ENCODE assay signal across 1 cellular context in genomic region chr10:6163364-6164270, GRCh38.
TF ChIP-seq lines count a peak whose summit lies in the region.

No MANE protein-coding gene starts in this region.

TF ChIP-seq in K562, 482 proteins besides CTCF, POLR2A, EP300 and RAD21 (continued from another document and continues in another):
- TF ChIP-seq THAP12 (CRISPR knock-in tag; IDR thresholded peaks at IDR 0.05) (no peak), HMGN3 (IDR thresholded peaks at IDR 0.05; ENCODE audit: borderline replicate concordance, extremely low read depth, insufficient read length, low read depth, low read length) (peak; percentile 97), ZNF589 (CRISPR knock-in tag; IDR thresholded peaks at IDR 0.05; ENCODE audit: low read depth) (peak; percentile 78; the same call in 1 of the 2 replicates), MIER1 (IDR thresholded peaks at IDR 0.05; ENCODE audit: low read depth) (no peak), ZNF311 (CRISPR knock-in tag; IDR thresholded peaks at IDR 0.05) (no peak), PKNOX1 (IDR thresholded peaks at IDR 0.05) (0 out of 2 replicates have a peak, but pooled peaks have one; percentile 15), CBFA2T2 (conservative IDR thresholded peaks at IDR 0.05) (peak; percentile 53; the same call in 1 of the 2 replicates), NKRF (IDR thresholded peaks at IDR 0.05; ENCODE audit: borderline replicate concordance) (peak; percentile 45; the same call in 1 of the 2 replicates), ZNF707 (CRISPR knock-in tag; conservative IDR thresholded peaks at IDR 0.05) (no peak), RCOR1 (IDR thresholded peaks at IDR 0.05; ENCODE audit: borderline replicate concordance in 1 of 2, low read depth in 2 of 2, low read length in 2 of 2) (peak in 1 of 2 experiments; percentile 78; a peak in 2 of 4 replicates), SUPT5H (IDR thresholded peaks at IDR 0.05) (peak; percentile 80), MAZ (CRISPR knock-in tag; conservative IDR thresholded peaks at IDR 0.05 in 1 of 2, IDR thresholded peaks at IDR 0.05 in 1 of 2) (peak; percentile 65 to 92), ZBTB11 (CRISPR knock-in tag; IDR thresholded peaks at IDR 0.05) (peak in 1 of 3 experiments; percentile 93; a peak in 4 of 6 replicates), RBBP5 (IDR thresholded peaks at IDR 0.05; ENCODE audit: borderline replicate concordance, insufficient read depth, low read length, poor library complexity, severe bottlenecking) (peak; percentile 77), ZBTB7A (IDR thresholded peaks at IDR 0.05; ENCODE audit: borderline replicate concordance, control insufficient read depth, low read depth, low read length) (no peak), USF1 (CRISPR knock-in tag; IDR thresholded peaks at IDR 0.05) (peak; percentile 76), HCFC1 (IDR thresholded peaks at IDR 0.05; ENCODE audit: low read depth, low read length) (peak; percentile 67), TAF9B (IDR thresholded peaks at IDR 0.05; ENCODE audit: partially characterized antibody) (peak; percentile 36), NUFIP1 (IDR thresholded peaks at IDR 0.05; ENCODE audit: partially characterized antibody) (no peak), POLR2AphosphoS2 (IDR thresholded peaks at IDR 0.05; ENCODE audit: low read length) (no peak; the same call in 1 of the 2 replicates), IRF9 (tag; IDR thresholded peaks at IDR 0.05) (no peak), ETV5 (CRISPR knock-in tag; IDR thresholded peaks at IDR 0.05; ENCODE audit: low read depth) (peak; percentile 88), EP400 (IDR thresholded peaks at IDR 0.05) (peak; percentile 96), PTRF (tag; IDR thresholded peaks at IDR 0.05) (no peak), NBN (IDR thresholded peaks at IDR 0.05; ENCODE audit: low read depth) (0 out of 2 replicates have a peak, but pooled peaks have one; percentile 16), MNT (conservative IDR thresholded peaks at IDR 0.05) (peak; percentile 92 to 95), E4F1 (CRISPR knock-in tag; IDR thresholded peaks at IDR 0.05; ENCODE audit: borderline replicate concordance) (peak; percentile 78; the same call in 1 of the 2 replicates), EGR1 (conservative IDR thresholded peaks at IDR 0.05) (0 out of 2 replicates have a peak, but pooled peaks have one; percentile 27), MTF1 (CRISPR knock-in tag; IDR thresholded peaks at IDR 0.05; ENCODE audit: borderline replicate concordance) (no peak), CCNT2 (IDR thresholded peaks at IDR 0.05; ENCODE audit: borderline replicate concordance, extremely low read depth, insufficient read length, low read depth, low read length) (peak; percentile 99), ZNF143 (CRISPR knock-in tag; IDR thresholded peaks at IDR 0.05) (peak; percentile 79), RUNX1 (IDR thresholded peaks at IDR 0.05; ENCODE audit: low read depth) (peak; percentile 16; the same call in 1 of the 2 replicates), KLF13 (tag; IDR thresholded peaks at IDR 0.05; ENCODE audit: borderline replicate concordance, low read depth) (0 out of 2 replicates have a peak, but pooled peaks have one; percentile 56), DMBX1 (CRISPR knock-in tag; IDR thresholded peaks at IDR 0.05; ENCODE audit: borderline replicate concordance) (peak; percentile 58), E2F6 (IDR thresholded peaks at IDR 0.05; ENCODE audit: borderline replicate concordance in 1 of 2, extremely low read depth in 1 of 2, insufficient read depth in 1 of 2, insufficient read length in 1 of 2, low read depth in 1 of 2, low read length in 1 of 2, poor library complexity in 1 of 2, severe bottlenecking in 1 of 2) (peak; percentile 86 to 97), TBL1XR1 (IDR thresholded peaks at IDR 0.05; ENCODE audit: low read length in 2 of 2) (peak in 1 of 2 experiments; percentile 78; a peak in 2 of 4 replicates), CBFA2T3 (IDR thresholded peaks at IDR 0.05) (peak; percentile 78), BMI1 (IDR thresholded peaks at IDR 0.05; ENCODE audit: low read length) (no peak), ETS1 (conservative IDR thresholded peaks at IDR 0.05; ENCODE audit: control insufficient read depth, low read depth, low read length) (no peak; the same call in 1 of the 2 replicates), ZBTB5 (IDR thresholded peaks at IDR 0.05) (no peak)
